20 cellular contexts compared by ENCODE assay signal in the genomic region with DNA sequence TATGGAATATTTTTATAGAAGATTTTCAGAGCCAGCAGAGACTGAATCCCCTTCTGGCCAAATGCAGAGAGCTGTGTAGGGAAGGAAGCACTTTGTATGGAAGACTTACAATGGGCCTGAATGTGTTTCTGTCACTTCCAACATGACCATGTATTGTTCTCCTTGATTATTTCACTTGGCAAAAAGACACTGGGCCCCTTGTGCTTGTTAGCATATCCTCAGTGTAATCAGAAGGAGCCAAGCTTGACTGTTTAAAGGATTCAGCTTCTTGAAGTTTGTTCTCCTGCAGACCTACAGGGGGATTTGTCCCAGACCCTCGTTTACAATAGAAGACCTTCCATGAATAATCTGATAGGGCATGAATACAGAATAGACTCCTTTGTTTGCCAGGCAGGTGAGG. TPM values are rescaled to one million over a fixed set of nuclear protein-coding genes. Genes with fewer than 3 reads are reported as not detected.
"Had no signal": no experiment of that assay in that cellular context is flagged by ENCODE, and none has a peak within 500 bp of the region (broad histone marks: within the 10 kb centered on the region; RNA-seq: fewer than 3 reads in every experiment).

No MANE protein-coding gene starts in this region.

- H3K36me3 ChIP-seq: breast epithelium, transverse colon had no signal

- DNase-seq: activated CD4-positive, alpha-beta T cell treated with anti-CD3 and anti-CD28 coated beads for 1 hour; activated CD4-positive, alpha-beta T cell treated with anti-CD3 and anti-CD28 coated beads, Interleukin-2, amount 50 U/mL, for 48 hours; activated naive CD4-positive, alpha-beta T cell treated with Interleukin-2 at 50 U/mL for 16 hours; cerebellar nuclear complex; mucosa of descending colon; naive thymus-derived CD8-positive, alpha-beta T cell; posterior cingulate gyrus; stimulated activated CD4-positive, alpha-beta T cell treated with anti-CD3 and anti-CD28 coated beads, Interleukin-2, amount 100 ng/mL, for 48 hours; T-cell; T1000; transverse colon had no signal

- H3K9me3 ChIP-seq: breast epithelium, mucosa of descending colon, right atrium auricular region, transverse colon had no signal

- H3K27ac ChIP-seq: breast epithelium, right atrium auricular region, SK-N-MC, transverse colon had no signal

- H3K4me3 Mint-ChIP-seq: activated T-helper 17 cell treated with anti-CD3 and anti-CD28 coated beads, Interleukin-2, amount 50 U/mL, for 72 hours; naive thymus-derived CD8-positive, alpha-beta T cell; stimulated activated memory B cell treated with anti-CD40 and anti-IgM and Interleukin-4, amounts not matched to agents 10 μg/mL and 1 μg/mL and 100 μg/mL, for 72 hours; T-cell had no signal

- H3K27ac Mint-ChIP-seq: activated T-helper 17 cell treated with anti-CD3 and anti-CD28 coated beads, Interleukin-2, amount 50 U/mL, for 72 hours; naive thymus-derived CD8-positive, alpha-beta T cell; stimulated activated memory B cell treated with anti-CD40 and anti-IgM and Interleukin-4, amounts not matched to agents 10 μg/mL and 1 μg/mL and 100 μg/mL, for 72 hours; T-cell had no signal

- H3K9me3 Mint-ChIP-seq: activated T-helper 17 cell treated with anti-CD3 and anti-CD28 coated beads, Interleukin-2, amount 50 U/mL, for 72 hours; naive thymus-derived CD8-positive, alpha-beta T cell; stimulated activated memory B cell treated with anti-CD40 and anti-IgM and Interleukin-4, amounts not matched to agents 10 μg/mL and 1 μg/mL and 100 μg/mL, for 72 hours; T-cell had no signal

- H3K4me1 Mint-ChIP-seq: activated T-helper 17 cell treated with anti-CD3 and anti-CD28 coated beads, Interleukin-2, amount 50 U/mL, for 72 hours; naive thymus-derived CD8-positive, alpha-beta T cell; stimulated activated memory B cell treated with anti-CD40 and anti-IgM and Interleukin-4, amounts not matched to agents 10 μg/mL and 1 μg/mL and 100 μg/mL, for 72 hours; T-cell had no signal

- H3K27me3 ChIP-seq: breast epithelium, right atrium auricular region, transverse colon had no signal

- H3K36me3 Mint-ChIP-seq: naive thymus-derived CD8-positive, alpha-beta T cell; stimulated activated memory B cell treated with anti-CD40 and anti-IgM and Interleukin-4, amounts not matched to agents 10 μg/mL and 1 μg/mL and 100 μg/mL, for 72 hours; T-cell had no signal

- H3K4me1 ChIP-seq: right atrium auricular region, transverse colon had no signal

- H3K4me3 ChIP-seq: breast epithelium, mucosa of descending colon, right atrium auricular region, SK-N-MC, transverse colon had no signal

RNA-seq across cellular contexts. Expression of a gene that starts 48.1 kb away (rescaled TPM):
- total RNA-seq: activated T-helper 17 cell treated with anti-CD3 and anti-CD28 coated beads, Interleukin-2, amount 50 U/mL, for 72 hours; breast epithelium; esophagus mucosa; glomerular endothelial cell; liver; mucosa of descending colon; naive thymus-derived CD8-positive, alpha-beta T cell; right atrium auricular region; skeletal muscle tissue; T-cell; transverse colon had no signal
